In genomic region chr15:97836003-97836402, GRCh38 we compare ENCODE assay signal across 28 cellular contexts.
"Had no signal": no experiment of that assay in that cellular context is flagged by ENCODE, and none has a peak within 500 bp of the region (broad histone marks: within the 10 kb centered on the region; RNA-seq: fewer than 3 reads in every experiment).

No MANE protein-coding gene starts in this region.

- H3K4me1 ChIP-seq: neural progenitor cell, parathyroid adenoma, psoas muscle, right lobe of liver, spleen, stomach, thyroid gland, tibial nerve, upper lobe of left lung, vagina had no signal

- H3K36me3 ChIP-seq: neural progenitor cell, ovary, right lobe of liver, sigmoid colon, spleen, stomach, thoracic aorta, thyroid gland, tibial nerve, upper lobe of left lung, vagina had no signal

- ATAC-seq: naive thymus-derived CD4-positive, alpha-beta T cell; natural killer cell; psoas muscle; right cardiac atrium; right lobe of liver; stimulated activated memory B cell treated with anti-CD40 and anti-IgM and Interleukin-4, amounts not matched to agents 10 μg/mL and 1 μg/mL and 100 μg/mL, for 72 hours had no signal

- H3K27me3 ChIP-seq: neural progenitor cell, ovary, right lobe of liver, sigmoid colon, spleen, stomach, thyroid gland, tibial nerve, upper lobe of left lung, vagina had no signal

- H3K4me3 ChIP-seq: neural progenitor cell, ovary, psoas muscle, right lobe of liver, sigmoid colon, smooth muscle cell, spleen, stomach, thoracic aorta, thyroid gland, tibial nerve, upper lobe of left lung, vagina had no signal

- DNase-seq: naive thymus-derived CD4-positive, alpha-beta T cell; natural killer cell; occipital lobe; ovary; posterior cingulate gyrus; psoas muscle; right cardiac atrium; right lobe of liver; sigmoid colon; spleen; stimulated activated CD4-positive, alpha-beta T cell treated with anti-CD3 and anti-CD28 coated beads, Interleukin-12 subunit alpha, Interleukin-12 subunit beta, amount 100 ng/mL, for 4 hours; stimulated activated CD4-positive, alpha-beta T cell treated with anti-CD3 and anti-CD28 coated beads, Interleukin-1b, Interleukin-23, amount 100 ng/mL, for 48 hours; stimulated activated CD4-positive, alpha-beta T cell treated with anti-CD3 and anti-CD28 coated beads, Interleukin-4, amount 100 ng/mL, for 1 hour; stimulated activated CD4-positive, alpha-beta T cell treated with anti-CD3 and anti-CD28 coated beads, Interleukin-4, amount 100 ng/mL, for 4 hours; stimulated activated CD8-positive, alpha-beta memory T cell treated with anti-CD3 and anti-CD28 coated beads, Interleukin-4, amount 100 ng/mL, for 48 hours; stimulated activated naive CD4-positive, alpha-beta T cell; stomach; thyroid gland; trophoblast cell; upper lobe of left lung had no signal

- FAIRE-seq: urothelium cell line had no signal

- H3K9me3 ChIP-seq: ovary, right lobe of liver, sigmoid colon, thyroid gland, vagina had no signal

- H3K27ac ChIP-seq: neural progenitor cell, ovary, parathyroid adenoma, psoas muscle, right lobe of liver, sigmoid colon, spleen, stomach, thoracic aorta, thyroid gland, tibial nerve, upper lobe of left lung, vagina had no signal
